15 cellular contexts compared by ENCODE assay signal in the genomic region with DNA sequence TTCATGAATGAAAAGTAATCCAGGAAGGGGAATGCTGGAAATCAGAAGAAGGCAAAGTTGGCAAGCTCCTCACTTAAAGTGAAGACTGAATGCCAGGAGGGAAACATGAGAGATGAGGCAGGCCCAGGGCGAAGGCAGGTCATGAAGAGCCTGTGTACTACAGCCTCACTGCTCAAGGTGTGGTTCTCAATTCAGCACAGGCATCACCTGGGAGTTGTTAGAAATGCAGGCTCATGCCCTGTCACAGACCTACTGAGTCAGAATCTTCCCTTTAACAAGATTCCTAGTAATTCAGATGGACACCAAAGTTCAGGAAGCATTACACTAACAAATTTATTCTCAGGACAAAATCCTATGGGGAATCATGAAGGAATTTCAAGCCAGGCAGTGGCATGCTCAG. TPM values are rescaled to one million over a fixed set of nuclear protein-coding genes. Genes with fewer than 3 reads are reported as not detected.
A peak's percentile ranks its signal among the peaks of the same experiment; 100 is the strongest.
DNase-seq lines count a peak whose midpoint lies in the region; ATAC-seq and TF ChIP-seq lines count a peak whose summit lies in the region.
"Had no signal": no experiment of that assay in that cellular context is flagged by ENCODE, and none has a peak within 500 bp of the region (broad histone marks: within the 10 kb centered on the region; RNA-seq: fewer than 3 reads in every experiment).

No MANE protein-coding gene starts in this region.

- H3K9me3 Mint-ChIP-seq in GM23338 (no peaks in the 10 kb centered on the region), WTC11 (no peaks in the 10 kb centered on the region)
- H3K9me3 Mint-ChIP-seq: CD4-positive, alpha-beta memory T cell; H9 had no signal

- H3K27ac ChIP-seq in GM23338 (ENCODE audit: low read depth) (0 out of 2 replicates have a peak overlapping the region, but pooled peaks have one; percentile 7), neutrophil (peak overlapping the region; percentile 39)
- H3K27ac ChIP-seq: BLaER1 had no signal

- peaks cover 8% of the 10 kb centered on the region; the same call in 2 of the 3 replicates for H3K4me1 Mint-ChIP-seq in GM23338
- peaks cover 35% of the 10 kb centered on the region for H3K4me1 Mint-ChIP-seq in WTC11

- H3K4me1 ChIP-seq in GM23338 (ENCODE audit: insufficient read depth) (peaks cover 14% of the 10 kb centered on the region), neutrophil (ENCODE audit: control insufficient read depth in 1 of 2, insufficient read depth in 1 of 2, low read depth in 1 of 2, low read length in 1 of 2) (peaks cover 36 to 52% of the 10 kb centered on the region in 2 experiments)
- H3K4me1 ChIP-seq: BLaER1 had no signal

- H3K27me3 Mint-ChIP-seq in GM23338 (ENCODE audit: insufficient read depth, low read depth, poor library complexity) (no peaks in the 10 kb centered on the region), WTC11 (ENCODE audit: low read depth) (no peaks in the 10 kb centered on the region)
- H3K27me3 Mint-ChIP-seq: CD4-positive, alpha-beta memory T cell had no signal

- H2AFZ ChIP-seq in GM23338, result no peak overlapping the region

- TF ChIP-seq CTCF in GM23338 (conservative IDR thresholded peaks at IDR 0.05; ENCODE audit: low read depth in 2 of 2), result no peak
- no peak for TF ChIP-seq CTCF in WTC11 (IDR thresholded peaks at IDR 0.05)
- TF ChIP-seq CTCF in neutrophil (IDR thresholded peaks at IDR 0.05), result no peak

- CTCF ChIA-PET in WTC11 (lab: Charles Lee), result no interaction called here

- ATAC-seq in GM23338, result peak; percentile 41; the same call in 1 of the 3 replicates
- 0 out of 2 replicates have a peak, but pooled peaks have one; percentile 26 for ATAC-seq in WTC11
- ATAC-seq in esophagus mucosa, result peak; percentile 91
- no peak for ATAC-seq in left cardiac atrium

- H3K27me3 ChIP-seq in GM23338 (ENCODE audit: insufficient read depth), result no peaks in the 10 kb centered on the region
- no peaks in the 10 kb centered on the region for H3K27me3 ChIP-seq in neutrophil
- H3K27me3 ChIP-seq: BLaER1 had no signal

- H3K4me3 ChIP-seq in GM23338, result no peak overlapping the region
- H3K4me3 ChIP-seq in neutrophil (ENCODE audit: low read depth in 1 of 2, low read length in 1 of 2), result no peak overlapping the region
- H3K4me3 ChIP-seq: BLaER1 had no signal

- intact Hi-C loops in left cardiac atrium (cut with DNase I), result no loop called here

- no peaks in the 10 kb centered on the region for H3K9me3 ChIP-seq in neutrophil
- H3K9me3 ChIP-seq: BLaER1 had no signal

- H3K4me2 ChIP-seq in GM23338, result no peak overlapping the region
- H3K4me2 ChIP-seq: BLaER1 had no signal

- H3K4me3 Mint-ChIP-seq in GM23338 (no peak overlapping the region), WTC11 (no peak overlapping the region)
- H3K4me3 Mint-ChIP-seq: CD14-positive monocyte; CD4-positive, alpha-beta memory T cell; H9 had no signal

- DNase-seq in GM23338 (ENCODE audit: low spot score) (no peak), WTC11 (ENCODE audit: low spot score) (no peak), left cardiac atrium (no peak), EL (no peak), SW480 (ENCODE audit: low spot score) (no peak)
- DNase-seq: 8988T; CD4-positive, alpha-beta memory T cell; DMS153; DMS79; GF-D8; H9 had no signal

- no peaks in the 10 kb centered on the region for H3K36me3 ChIP-seq in GM23338 (ENCODE audit: insufficient read depth)
- H3K36me3 ChIP-seq in neutrophil, result no peaks in the 10 kb centered on the region
- H3K36me3 ChIP-seq: BLaER1 had no signal

- H3K27ac Mint-ChIP-seq in GM23338 (no peak overlapping the region), WTC11 (no peak overlapping the region)
- H3K27ac Mint-ChIP-seq: CD14-positive monocyte; CD4-positive, alpha-beta memory T cell; H9 had no signal

- H3K79me2 ChIP-seq in GM23338 (replicated peaks; ENCODE audit: insufficient read depth), result peaks cover 61% of the 10 kb centered on the region

- H3F3A ChIP-seq in GM23338 (replicated peaks; ENCODE audit: low read depth), result no peaks in the 10 kb centered on the region

- peaks cover 4% of the 10 kb centered on the region; the same call in 1 of the 2 replicates for H4K20me1 ChIP-seq in GM23338 (replicated peaks; ENCODE audit: insufficient read depth)

- H3K36me3 Mint-ChIP-seq in GM23338 (ENCODE audit: low read depth) (no peaks in the 10 kb centered on the region), WTC11 (no peaks in the 10 kb centered on the region; the same call in 1 of the 2 replicates)
- H3K36me3 Mint-ChIP-seq: CD14-positive monocyte; CD4-positive, alpha-beta memory T cell had no signal

- POLR2A ChIA-PET in WTC11 (lab: Charles Lee), result no interaction called here

- no peaks in the 10 kb centered on the region for H3K9me2 ChIP-seq in GM23338 (ENCODE audit: insufficient read depth)

TF ChIP-seq in GM23338, 12 proteins besides CTCF, POLR2A, EP300 and RAD21 (continues in another document):
- TF ChIP-seq JUNB (IDR thresholded peaks at IDR 0.05; ENCODE audit: unreplicated experiment) (no peak), CREB1 (CRISPR knock-in tag; IDR thresholded peaks at IDR 0.05; ENCODE audit: low read depth) (no peak), ZNF331 (CRISPR knock-in tag; IDR thresholded peaks at IDR 0.05; ENCODE audit: low read depth) (no peak), STAT1 (IDR thresholded peaks at IDR 0.05; ENCODE audit: unreplicated experiment) (no peak), NANOG (IDR thresholded peaks at IDR 0.05; ENCODE audit: borderline replicate concordance) (no peak), POLR2AphosphoS5 (IDR thresholded peaks at IDR 0.05; ENCODE audit: low read depth) (no peak), EZH2phosphoT487 (IDR thresholded peaks at IDR 0.05; ENCODE audit: unreplicated experiment) (no peak), ZNF114 (CRISPR knock-in tag; IDR thresholded peaks at IDR 0.05) (no peak)
- TF ChIP-seq, protein P1, sequence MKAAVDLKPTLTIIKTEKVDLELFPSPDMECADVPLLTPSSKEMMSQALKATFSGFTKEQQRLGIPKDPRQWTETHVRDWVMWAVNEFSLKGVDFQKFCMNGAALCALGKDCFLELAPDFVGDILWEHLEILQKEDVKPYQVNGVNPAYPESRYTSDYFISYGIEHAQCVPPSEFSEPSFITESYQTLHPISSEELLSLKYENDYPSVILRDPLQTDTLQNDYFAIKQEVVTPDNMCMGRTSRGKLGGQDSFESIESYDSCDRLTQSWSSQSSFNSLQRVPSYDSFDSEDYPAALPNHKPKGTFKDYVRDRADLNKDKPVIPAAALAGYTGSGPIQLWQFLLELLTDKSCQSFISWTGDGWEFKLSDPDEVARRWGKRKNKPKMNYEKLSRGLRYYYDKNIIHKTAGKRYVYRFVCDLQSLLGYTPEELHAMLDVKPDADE (IDR thresholded peaks at IDR 0.05), result no peak

TF ChIP-seq in WTC11, 78 proteins besides CTCF, POLR2A, EP300 and RAD21:
- TF ChIP-seq, protein P2, sequence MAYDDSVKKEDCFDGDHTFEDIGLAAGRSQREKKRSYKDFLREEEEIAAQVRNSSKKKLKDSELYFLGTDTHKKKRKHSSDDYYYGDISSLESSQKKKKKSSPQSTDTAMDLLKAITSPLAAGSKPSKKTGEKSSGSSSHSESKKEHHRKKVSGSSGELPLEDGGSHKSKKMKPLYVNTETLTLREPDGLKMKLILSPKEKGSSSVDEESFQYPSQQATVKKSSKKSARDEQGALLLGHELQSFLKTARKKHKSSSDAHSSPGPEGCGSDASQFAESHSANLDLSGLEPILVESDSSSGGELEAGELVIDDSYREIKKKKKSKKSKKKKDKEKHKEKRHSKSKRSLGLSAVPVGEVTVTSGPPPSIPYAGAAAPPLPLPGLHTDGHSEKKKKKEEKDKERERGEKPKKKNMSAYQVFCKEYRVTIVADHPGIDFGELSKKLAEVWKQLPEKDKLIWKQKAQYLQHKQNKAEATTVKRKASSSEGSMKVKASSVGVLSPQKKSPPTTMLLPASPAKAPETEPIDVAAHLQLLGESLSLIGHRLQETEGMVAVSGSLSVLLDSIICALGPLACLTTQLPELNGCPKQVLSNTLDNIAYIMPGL (CRISPR knock-in tag; IDR thresholded peaks at IDR 0.05), result no peak
- TF ChIP-seq TEAD1 (CRISPR knock-in tag; IDR thresholded peaks at IDR 0.05), result no peak
- no peak for TF ChIP-seq GTF2I (CRISPR knock-in tag; conservative IDR thresholded peaks at IDR 0.05)

RNA-seq across cellular contexts. Expression of a gene that starts 14.2 kb away (rescaled TPM):
- total RNA-seq in GM23338 (2014; rRNA removed; shearing (Covaris generic)), result 30.2 and 31.8 TPM in 2 replicates
- 5.6 and 5.7 TPM in 2 replicates for polyA plus RNA-seq in GM23338 (2016; fragmentation: Nextera tagmentation; extraction: Ambion mirVana)
- 29.2 to 33.3 TPM (median 32.1 TPM) in 3 replicates for total RNA-seq in WTC11 (2021)
- 18.8 TPM for total RNA-seq in esophagus mucosa
- 10 to 100 TPM; 18.1 to 19.4 TPM for total RNA-seq in left cardiac atrium

RNA-seq across cellular contexts. Expression of a gene that starts 54.3 kb away (rescaled TPM):
- total RNA-seq in GM23338 (2014; rRNA removed; shearing (Covaris generic)), result 192 and 193 TPM in 2 replicates
- polyA plus RNA-seq in GM23338 (2016; fragmentation: Nextera tagmentation; extraction: Ambion mirVana), result 78.3 and 79.6 TPM in 2 replicates
- total RNA-seq in WTC11 (2021) (203 to 217 TPM (median 212 TPM) in 3 replicates), esophagus mucosa (114 TPM), left cardiac atrium (100 to 1,000 TPM; 138 to 153 TPM)

Comparison
In these comparisons a context has a peak if more than half of its experiments do, and no peak if none do; other contexts are left out.
1. ATAC-seq: peak in GM23338 (single experiment), WTC11 (single experiment) and esophagus mucosa (single experiment); none in left cardiac atrium (0 of 2).